ENCODE assay signal across 11 cellular contexts in genomic region chr4:110033994-110034393, GRCh38.
DNase-seq lines count a peak whose midpoint lies in the region; ATAC-seq, FAIRE-seq and TF ChIP-seq lines count a peak whose summit lies in the region.
"Had no signal": no experiment of that assay in that cellular context is flagged by ENCODE, and none has a peak within 500 bp of the region (broad histone marks: within the 10 kb centered on the region; RNA-seq: fewer than 3 reads in every experiment).

No MANE protein-coding gene starts in this region.

- H3K4me1 Mint-ChIP-seq in stimulated activated naive B cell treated with anti-CD40 and anti-IgM and Interleukin-4, amounts not matched to agents 10 μg/mL and 1 μg/mL and 100 μg/mL, for 72 hours: peaks cover 8 to 24% of the 10 kb centered on the region in 2 donors
- H3K4me1 Mint-ChIP-seq in activated CD4-positive, alpha-beta T cell treated with anti-CD3 and anti-CD28 coated beads for 36 hours: no peaks in the 10 kb centered on the region

- H3K27ac ChIP-seq in right lobe of liver: no peak overlapping the region
- no peak overlapping the region for H3K27ac ChIP-seq in HepG2 (ENCODE audit: extremely low read length, insufficient read depth, low read length)
- H3K27ac ChIP-seq in Karpas-422 (ENCODE audit: low read length): no peak overlapping the region
- no peak overlapping the region for H3K27ac ChIP-seq in ovary
- no peak overlapping the region for H3K27ac ChIP-seq in mammary epithelial cell (ENCODE audit: insufficient read depth, low read depth, low read length)

- H3K9me2 ChIP-seq in Karpas-422 (replicated peaks; ENCODE audit: insufficient read depth, low read length): no peaks in the 10 kb centered on the region

- DNase-seq in right lobe of liver (no peak), HepG2 (ENCODE audit: low spot score) (no peak), Karpas-422 (peak; percentile 55), ovary (no peak), mammary epithelial cell (no peak)
- DNase-seq in stimulated activated naive B cell treated with anti-CD40 and anti-IgM and Interleukin-4, amounts not matched to agents 10 μg/mL and 1 μg/mL and 100 μg/mL, for 72 hours: peak; percentile 28
- no peak for DNase-seq in activated CD4-positive, alpha-beta T cell treated with anti-CD3 and anti-CD28 coated beads for 36 hours
- DNase-seq: amniotic stem cell, NCI-H1417 treated with DMSO at 0.1 percent for 48 hours had no signal

- TF ChIP-seq CTCF in right lobe of liver (IDR thresholded peaks at IDR 0.05) (no peak), HepG2 (CRISPR knock-in tag; IDR thresholded peaks at IDR 0.05) (no peak), ovary (IDR thresholded peaks at IDR 0.05) (no peak), mammary epithelial cell (conservative IDR thresholded peaks at IDR 0.05 in 1 of 2, IDR thresholded peaks at IDR 0.05 in 1 of 2; ENCODE audit: extremely low read depth in 1 of 2, insufficient read depth in 1 of 2, low read depth in 1 of 2, low read length in 2 of 2) (no peak)

- POLR2A ChIA-PET in HepG2 (lab: Yijun Ruan, JAX): no interaction called here
- POLR2A ChIA-PET in activated CD4-positive, alpha-beta T cell treated with anti-CD3 and anti-CD28 coated beads for 36 hours (lab: Charles Lee): interaction anchor here (0.5 kb wide), 1 partner anchor 28 kb away, joined by 3 read pairs; no protein-coding TSS in a partner anchor

- H3K9ac ChIP-seq in HepG2 (ENCODE audit: insufficient read depth, low read depth, low read length) (no peak overlapping the region), Karpas-422 (ENCODE audit: low read length) (no peak overlapping the region), mammary epithelial cell (ENCODE audit: insufficient read depth, low read length) (no peak overlapping the region)

- no peaks in the 10 kb centered on the region for H3K27me3 ChIP-seq in right lobe of liver
- peaks cover 2 to 3% of the 10 kb centered on the region in 2 experiments; a peak in 3 of 5 replicates for H3K27me3 ChIP-seq in HepG2 (ENCODE audit: control insufficient read depth in 1 of 2, insufficient read depth in 2 of 2, low read length in 2 of 2)
- no peaks in the 10 kb centered on the region for H3K27me3 ChIP-seq in Karpas-422 (ENCODE audit: low read length)
- H3K27me3 ChIP-seq in ovary: no peaks in the 10 kb centered on the region
- peaks cover 2% of the 10 kb centered on the region for H3K27me3 ChIP-seq in mammary epithelial cell (ENCODE audit: insufficient read depth, low read length)

- TF ChIP-seq RAD21 in HepG2 (CRISPR knock-in tag; IDR thresholded peaks at IDR 0.05): no peak

- in situ Hi-C loops in HepG2 (cut with HindIII; ENCODE audit: extremely low pct_ligation_motif_present, low pct_unique_long_range_greater_than_20kb): no loop called here
- in situ Hi-C loops in mammary epithelial cell (cut with MboI; ENCODE audit: low sequenced_read_pairs in 2 of 2): no loop called here

- H2AFZ ChIP-seq in HepG2 (ENCODE audit: low read length) (no peak overlapping the region), Karpas-422 (ENCODE audit: low read length) (no peak overlapping the region), mammary epithelial cell (ENCODE audit: low read depth, low read length) (no peak overlapping the region)

- no peak for TF ChIP-seq EP300 in HepG2 (IDR thresholded peaks at IDR 0.05; ENCODE audit: low read depth in 2 of 2, low read length in 2 of 2)
- TF ChIP-seq EP300 in HepG2 (CRISPR knock-in tag; IDR thresholded peaks at IDR 0.05; ENCODE audit: borderline replicate concordance): no peak
- no peak for TF ChIP-seq EP300 in ovary (IDR thresholded peaks at IDR 0.05)

- H3K4me2 ChIP-seq in HepG2 (ENCODE audit: low read depth, low read length) (no peak overlapping the region), Karpas-422 (ENCODE audit: low read depth, low read length, poor library complexity, severe bottlenecking) (peak overlapping the region; percentile 15), mammary epithelial cell (ENCODE audit: insufficient read depth, low read depth, low read length) (no peak overlapping the region)

- H3K27ac Mint-ChIP-seq in stimulated activated naive B cell treated with anti-CD40 and anti-IgM and Interleukin-4, amounts not matched to agents 10 μg/mL and 1 μg/mL and 100 μg/mL, for 72 hours: no peak overlapping the region
- no peak overlapping the region for H3K27ac Mint-ChIP-seq in activated CD4-positive, alpha-beta T cell treated with anti-CD3 and anti-CD28 coated beads for 36 hours

- H4K20me1 ChIP-seq in HepG2 (ENCODE audit: insufficient read depth, low read length) (no peaks in the 10 kb centered on the region), Karpas-422 (ENCODE audit: insufficient read depth, low read depth, low read length) (no peaks in the 10 kb centered on the region), mammary epithelial cell (ENCODE audit: insufficient read depth, low read length) (no peaks in the 10 kb centered on the region)

- H3K4me1 ChIP-seq in right lobe of liver (no peaks in the 10 kb centered on the region), HepG2 (ENCODE audit: insufficient read depth, low read length) (no peaks in the 10 kb centered on the region), Karpas-422 (ENCODE audit: low read length) (peaks cover 19% of the 10 kb centered on the region), ovary (ENCODE audit: insufficient read depth) (no peaks in the 10 kb centered on the region), mammary epithelial cell (ENCODE audit: insufficient read depth, low read length) (no peaks in the 10 kb centered on the region)

- no TSS peak for BruUV-seq in HepG2 (replicated peaks; lab: Mats Ljungman, UMichigan)
- BruUV-seq in mammary epithelial cell (replicated peaks; lab: Mats Ljungman, UMichigan): no TSS peak

- H3K9me3 ChIP-seq in right lobe of liver: no peaks in the 10 kb centered on the region
- H3K9me3 ChIP-seq in HepG2 (ENCODE audit: low read length): no peaks in the 10 kb centered on the region
- no peaks in the 10 kb centered on the region for H3K9me3 ChIP-seq in Karpas-422 (ENCODE audit: low read length)
- peaks cover 0 to 4% of the 10 kb centered on the region in 2 donors for H3K9me3 ChIP-seq in ovary
- no peaks in the 10 kb centered on the region for H3K9me3 ChIP-seq in mammary epithelial cell (replicated peaks; ENCODE audit: insufficient read depth, low read length)
- H3K9me3 ChIP-seq: mucosa of descending colon had no signal

- peaks cover 51 to 63% of the 10 kb centered on the region in 2 donors for H3K27me3 Mint-ChIP-seq in stimulated activated naive B cell treated with anti-CD40 and anti-IgM and Interleukin-4, amounts not matched to agents 10 μg/mL and 1 μg/mL and 100 μg/mL, for 72 hours
- H3K27me3 Mint-ChIP-seq in activated CD4-positive, alpha-beta T cell treated with anti-CD3 and anti-CD28 coated beads for 36 hours: peaks cover 24% of the 10 kb centered on the region

- H3K9me3 Mint-ChIP-seq in stimulated activated naive B cell treated with anti-CD40 and anti-IgM and Interleukin-4, amounts not matched to agents 10 μg/mL and 1 μg/mL and 100 μg/mL, for 72 hours: peaks cover 6 to 9% of the 10 kb centered on the region in 2 donors
- peaks cover 3% of the 10 kb centered on the region for H3K9me3 Mint-ChIP-seq in activated CD4-positive, alpha-beta T cell treated with anti-CD3 and anti-CD28 coated beads for 36 hours (ENCODE audit: low read depth)

- H3K36me3 Mint-ChIP-seq in stimulated activated naive B cell treated with anti-CD40 and anti-IgM and Interleukin-4, amounts not matched to agents 10 μg/mL and 1 μg/mL and 100 μg/mL, for 72 hours: peaks cover 0 to 3% of the 10 kb centered on the region in 2 donors
- no peaks in the 10 kb centered on the region for H3K36me3 Mint-ChIP-seq in activated CD4-positive, alpha-beta T cell treated with anti-CD3 and anti-CD28 coated beads for 36 hours (ENCODE audit: low read depth)

- H3K36me3 ChIP-seq in right lobe of liver (no peaks in the 10 kb centered on the region), HepG2 (replicated peaks in 1 of 2; ENCODE audit: control insufficient read depth in 1 of 2, insufficient read depth in 2 of 2, low read length in 2 of 2) (no peaks in the 10 kb centered on the region), Karpas-422 (ENCODE audit: insufficient read depth, low read length) (no peaks in the 10 kb centered on the region), ovary (no peaks in the 10 kb centered on the region), mammary epithelial cell (ENCODE audit: insufficient read depth, low read length) (no peaks in the 10 kb centered on the region)

- CTCF ChIA-PET in HepG2 (lab: Yijun Ruan, JAX; ENCODE audit: low intra/inter-chr PET ratio, low total read pairs): no interaction called here
- CTCF ChIA-PET in activated CD4-positive, alpha-beta T cell treated with anti-CD3 and anti-CD28 coated beads for 36 hours (lab: Charles Lee): interaction anchor here (0.7 to 1.0 kb wide), 2 partner anchors 15 to 26 kb away, joined by 3 to 8 read pairs; no protein-coding TSS in a partner anchor
- CTCF ChIA-PET in mammary epithelial cell (lab: Charles Lee; ENCODE audit: low non-redundant PET): no interaction called here

- intact Hi-C loops in right lobe of liver (cut with DNase I) (no loop called here), HepG2 (cut with micrococcal nuclease; ENCODE audit: unreplicated experiment) (no loop called here), ovary (cut with DNase I) (no loop called here), mammary epithelial cell (cut with micrococcal nuclease) (no loop called here)
- intact Hi-C loops in activated CD4-positive, alpha-beta T cell treated with anti-CD3 and anti-CD28 coated beads for 36 hours (cut with DNase I, micrococcal nuclease): no loop called here

- ATAC-seq in right lobe of liver: peak; percentile 45 to 75 (median 57)
- no peak for ATAC-seq in HepG2
- ATAC-seq in HG02840 (IDR thresholded peaks at IDR 0.05; ENCODE audit: low FRiP score, unreplicated experiment): peak; percentile 92
- peak; percentile 96 to 98 for ATAC-seq in stimulated activated naive B cell treated with anti-CD40 and anti-IgM and Interleukin-4, amounts not matched to agents 10 μg/mL and 1 μg/mL and 100 μg/mL, for 72 hours (replicated peaks)
- no peak for ATAC-seq in activated CD4-positive, alpha-beta T cell treated with anti-CD3 and anti-CD28 coated beads for 36 hours
- ATAC-seq: mucosa of descending colon had no signal

- WGBS in right lobe of liver (ENCODE audit: insufficient coverage, low coverage, low lambda C conversion rate, missing lambda C conversion rate): 19% methylated on average over 4 of the region's 4 CpGs
- 84% methylated on average over 4 of the region's 4 CpGs for WGBS in HepG2 (ENCODE audit: low lambda C conversion rate)
- WGBS in ovary, 3 donors: 58 to 75% (median 58%) methylated on average over 4 of the region's 4 CpGs
- 93% methylated on average over 4 of the region's 4 CpGs for WGBS in mammary epithelial cell (ENCODE audit: low coverage, missing lambda C conversion rate)

- H3K4me3 Mint-ChIP-seq in stimulated activated naive B cell treated with anti-CD40 and anti-IgM and Interleukin-4, amounts not matched to agents 10 μg/mL and 1 μg/mL and 100 μg/mL, for 72 hours: no peak overlapping the region
- H3K4me3 Mint-ChIP-seq in activated CD4-positive, alpha-beta T cell treated with anti-CD3 and anti-CD28 coated beads for 36 hours: no peak overlapping the region

- H3K4me3 ChIP-seq in right lobe of liver: no peak overlapping the region
- no peak overlapping the region for H3K4me3 ChIP-seq in HepG2 (replicated peaks in 1 of 3; ENCODE audit: insufficient read depth in 1 of 3, low read depth in 2 of 3, low read length in 3 of 3)
- no peak overlapping the region for H3K4me3 ChIP-seq in Karpas-422 (ENCODE audit: low read length)
- H3K4me3 ChIP-seq in ovary: no peak overlapping the region
- no peak overlapping the region for H3K4me3 ChIP-seq in mammary epithelial cell (replicated peaks in 1 of 3; ENCODE audit: insufficient read depth in 1 of 3, low read depth in 2 of 3, low read length in 3 of 3)
- H3K4me3 ChIP-seq: mucosa of descending colon had no signal

- TF ChIP-seq POLR2A in right lobe of liver (IDR thresholded peaks at IDR 0.05) (no peak), HepG2 (IDR thresholded peaks at IDR 0.05; ENCODE audit: insufficient read depth in 1 of 2, low read depth in 2 of 2, low read length in 2 of 2) (no peak), ovary (IDR thresholded peaks at IDR 0.05) (no peak)

- H3K79me2 ChIP-seq in HepG2 (ENCODE audit: insufficient read depth, low read length) (no peaks in the 10 kb centered on the region), Karpas-422 (ENCODE audit: low read length) (no peaks in the 10 kb centered on the region), mammary epithelial cell (ENCODE audit: insufficient read depth, low read length) (no peaks in the 10 kb centered on the region)

- no peak for FAIRE-seq in HepG2 (lab: Jason Lieb, UNC)

- dilution Hi-C loops in mammary epithelial cell (cut with HindIII; ENCODE audit: low sequenced_read_pairs): no loop called here

Comparison
In these comparisons a context has a peak if more than half of its experiments do, and no peak if none do; other contexts are left out.
1. ATAC-seq: peak in right lobe of liver (4 of 4), HG02840 (single experiment) and stimulated activated naive B cell treated with anti-CD40 and anti-IgM and Interleukin-4, amounts not matched to agents 10 μg/mL and 1 μg/mL and 100 μg/mL, for 72 hours (2 of 2); none in HepG2 (single experiment) and activated CD4-positive, alpha-beta T cell treated with anti-CD3 and anti-CD28 coated beads for 36 hours (single experiment).
2. DNase-seq: peak in Karpas-422 (single experiment) and stimulated activated naive B cell treated with anti-CD40 and anti-IgM and Interleukin-4, amounts not matched to agents 10 μg/mL and 1 μg/mL and 100 μg/mL, for 72 hours (single experiment); none in right lobe of liver (0 of 3), HepG2 (single experiment), activated CD4-positive, alpha-beta T cell treated with anti-CD3 and anti-CD28 coated beads for 36 hours (single experiment), ovary (0 of 5) and mammary epithelial cell (single experiment).